8 cellular contexts compared by ENCODE assay signal in the genomic region with DNA sequence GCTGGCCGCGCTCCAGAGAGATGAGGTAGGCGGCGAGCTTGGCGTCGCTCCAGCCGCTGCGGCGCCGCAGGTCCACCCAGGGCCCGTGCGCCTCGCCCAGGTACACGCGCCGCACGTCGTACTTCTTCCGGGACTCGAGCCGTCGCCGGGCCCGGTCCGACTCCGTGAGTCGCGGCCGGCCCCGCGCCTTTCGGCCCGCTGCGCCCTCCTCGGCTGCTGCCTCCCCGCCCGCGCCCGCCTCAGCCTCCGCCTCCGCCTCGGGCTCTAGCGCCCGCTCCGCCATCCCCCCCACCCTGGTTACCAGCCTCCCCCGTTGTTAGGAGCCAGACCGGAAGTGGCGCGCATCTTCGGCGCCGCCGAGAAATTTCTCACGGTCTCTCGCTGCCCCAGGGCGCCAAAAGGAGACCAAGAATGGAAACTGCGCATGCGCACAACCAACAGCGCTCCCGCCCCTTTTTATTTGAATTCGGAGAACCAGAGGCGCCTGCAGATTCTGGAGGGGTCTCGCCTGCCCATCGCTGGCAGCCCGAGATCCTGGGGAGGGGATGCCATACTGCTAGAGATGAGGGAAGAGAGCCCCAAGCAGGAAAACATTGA. TPM values are rescaled to one million over a fixed set of nuclear protein-coding genes. Genes with fewer than 3 reads are reported as not detected.
A peak's percentile ranks its signal among the peaks of the same experiment; 100 is the strongest.
DNase-seq lines count a peak whose midpoint lies in the region; ATAC-seq and TF ChIP-seq lines count a peak whose summit lies in the region.

ZNF653 (minus strand) TSS at position 336 of the 597 bp plus-strand sequence; CDS start at position 283, 53 bp downstream.

- POLR2A ChIA-PET in activated CD4-positive, alpha-beta memory T cell treated with anti-CD3 and anti-CD28 coated beads for 36 hours (lab: Charles Lee): interaction anchor here (0.5 to 1.0 kb wide), 2 partner anchors 128 to 131 kb away, joined by 3 read pairs; partner anchors contain the start of gene SWSAP1

- peaks cover 8% of the 10 kb centered on the region for H3K36me3 Mint-ChIP-seq in CD4-positive, CD25-positive, alpha-beta regulatory T cell
- peaks cover 2% of the 10 kb centered on the region for H3K36me3 Mint-ChIP-seq in activated CD4-positive, alpha-beta memory T cell treated with anti-CD3 and anti-CD28 coated beads for 36 hours

- no peaks in the 10 kb centered on the region for H3K36me3 ChIP-seq in CD4-positive, CD25-positive, alpha-beta regulatory T cell (ENCODE audit: control insufficient read depth, insufficient read depth, low read length)
- H3K36me3 ChIP-seq in lower lobe of right lung: no peaks in the 10 kb centered on the region

- peak within 1 kb of the TSS; percentile 98 for H3K27ac ChIP-seq in CD4-positive, CD25-positive, alpha-beta regulatory T cell (ENCODE audit: insufficient read depth, low read length, poor library complexity, severe bottlenecking)
- H3K27ac ChIP-seq in dorsolateral prefrontal cortex (peak within 1 kb of the TSS; percentile 66 to 98 (median 95)), lower lobe of right lung (peak within 1 kb of the TSS; percentile 96)

- H3K9me3 Mint-ChIP-seq in CD4-positive, CD25-positive, alpha-beta regulatory T cell: no peaks in the 10 kb centered on the region
- no peaks in the 10 kb centered on the region for H3K9me3 Mint-ChIP-seq in activated CD4-positive, alpha-beta memory T cell treated with anti-CD3 and anti-CD28 coated beads for 36 hours

- H3K4me3 ChIP-seq in CD4-positive, CD25-positive, alpha-beta regulatory T cell (ENCODE audit: low read depth, low read length): peak within 1 kb of the TSS; percentile 66
- H3K4me3 ChIP-seq in dorsolateral prefrontal cortex: peak within 1 kb of the TSS; percentile 61 to 99 (median 89)
- peak within 1 kb of the TSS; percentile 91 for H3K4me3 ChIP-seq in lower lobe of right lung

- H3K27ac Mint-ChIP-seq in CD4-positive, CD25-positive, alpha-beta regulatory T cell: peak within 1 kb of the TSS; percentile 89 to 97 (median 95)
- H3K27ac Mint-ChIP-seq in activated CD4-positive, alpha-beta memory T cell treated with anti-CD3 and anti-CD28 coated beads for 36 hours: peak within 1 kb of the TSS; percentile 90

- H3K27me3 ChIP-seq in CD4-positive, CD25-positive, alpha-beta regulatory T cell (ENCODE audit: control insufficient read depth, insufficient read depth, low read length): no peaks in the 10 kb centered on the region
- H3K27me3 ChIP-seq in dorsolateral prefrontal cortex: no peaks in the 10 kb centered on the region
- no peaks in the 10 kb centered on the region for H3K27me3 ChIP-seq in lower lobe of right lung (ENCODE audit: low read depth)

- peak; percentile 90 to 96 (median 95) for DNase-seq in CD4-positive, CD25-positive, alpha-beta regulatory T cell
- peak; percentile 96 for DNase-seq in NCI-H82 (lab: John Stamatoyannopoulos, UW)
- peak; percentile 97 for DNase-seq in activated CD4-positive, alpha-beta memory T cell treated with anti-CD3 and anti-CD28 coated beads for 36 hours
- peak; percentile 81 to 91 (median 88) for DNase-seq in dorsolateral prefrontal cortex
- DNase-seq in lower lobe of right lung: peak; percentile 94
- DNase-seq in stimulated activated CD4-positive, alpha-beta T cell treated with anti-CD3 and anti-CD28 coated beads, TNF-alpha, amount 100 ng/mL, for 1 hour (ENCODE audit: low read depth in 3 of 3, low spot score in 1 of 3): peak; percentile 88 to 94 (median 92)

- intact Hi-C loops in activated CD4-positive, alpha-beta memory T cell treated with anti-CD3 and anti-CD28 coated beads for 36 hours (cut with micrococcal nuclease): loop anchor here (1.0 kb wide), 3 partner anchors 24 to 130 kb away; partner anchors contain the start of genes ECSIT and ELOF1
- intact Hi-C loops in dorsolateral prefrontal cortex (cut with DNase I): loop anchor here (2.0 to 5.0 kb wide), 2 partner anchors 23 to 52 kb away; partner anchors contain the start of genes ECSIT (in 1 of the 2) and ELOF1 (in 1 of the 2)
- intact Hi-C loops in lower lobe of right lung (cut with DNase I): no loop called here

- H3K4me3 Mint-ChIP-seq in CD4-positive, CD25-positive, alpha-beta regulatory T cell: peak within 1 kb of the TSS; percentile 89 to 98 (median 93)
- H3K4me3 Mint-ChIP-seq in activated CD4-positive, alpha-beta memory T cell treated with anti-CD3 and anti-CD28 coated beads for 36 hours: peak within 1 kb of the TSS; percentile 83

- CTCF ChIA-PET in activated CD4-positive, alpha-beta memory T cell treated with anti-CD3 and anti-CD28 coated beads for 36 hours (lab: Charles Lee): interaction anchor here (0.6 to 1.7 kb wide), 2 partner anchors 31 to 83 kb away, joined by 4 to 7 read pairs; no protein-coding TSS in a partner anchor

- TF ChIP-seq CTCF in dorsolateral prefrontal cortex (IDR thresholded peaks at IDR 0.05 in 54 of 56, conservative IDR thresholded peaks at IDR 0.05 in 2 of 56; ENCODE audit: low read depth in 1 of 56, partially characterized antibody in 56 of 56) (peak in 13 of 56 donors; percentile 10 to 37 (median 21)), lower lobe of right lung (IDR thresholded peaks at IDR 0.05) (no peak)

- peaks cover 5% of the 10 kb centered on the region for H3K27me3 Mint-ChIP-seq in CD4-positive, CD25-positive, alpha-beta regulatory T cell
- no peaks in the 10 kb centered on the region for H3K27me3 Mint-ChIP-seq in activated CD4-positive, alpha-beta memory T cell treated with anti-CD3 and anti-CD28 coated beads for 36 hours

- peaks cover 16% of the 10 kb centered on the region for H3K4me1 ChIP-seq in CD4-positive, CD25-positive, alpha-beta regulatory T cell (ENCODE audit: control insufficient read depth, insufficient read depth, low read length, poor library complexity, severe bottlenecking)
- H3K4me1 ChIP-seq in lower lobe of right lung: peaks cover 9% of the 10 kb centered on the region

- H3K4me1 Mint-ChIP-seq in CD4-positive, CD25-positive, alpha-beta regulatory T cell: peaks cover 3 to 26% (median 17%) of the 10 kb centered on the region in 4 donors
- peaks cover 14% of the 10 kb centered on the region for H3K4me1 Mint-ChIP-seq in activated CD4-positive, alpha-beta memory T cell treated with anti-CD3 and anti-CD28 coated beads for 36 hours (ENCODE audit: low read depth)

- no peaks in the 10 kb centered on the region for H3K9me3 ChIP-seq in CD4-positive, CD25-positive, alpha-beta regulatory T cell (ENCODE audit: control insufficient read depth in 2 of 2, low read length in 2 of 2)
- no peaks in the 10 kb centered on the region for H3K9me3 ChIP-seq in lower lobe of right lung

- ATAC-seq in CD4-positive, CD25-positive, alpha-beta regulatory T cell (ENCODE audit: low read depth in 2 of 2): peak; percentile 56 to 57
- ATAC-seq in GM19438 (IDR thresholded peaks at IDR 0.05; ENCODE audit: low read depth, unreplicated experiment) (peak; percentile 55), HG03571 (IDR thresholded peaks at IDR 0.05; ENCODE audit: unreplicated experiment) (peak; percentile 30), lower lobe of right lung (peak; percentile 93)

RNA-seq across cellular contexts. Expression of gene ZNF653, which starts in this region (rescaled TPM):
- total RNA-seq in CD4-positive, CD25-positive, alpha-beta regulatory T cell: 12.2 TPM
- 1 to 10 TPM; 1.3 to 2.9 (median 2.6) TPM for polyA plus RNA-seq in CD4-positive, CD25-positive, alpha-beta regulatory T cell
- total RNA-seq in activated CD4-positive, alpha-beta memory T cell treated with anti-CD3 and anti-CD28 coated beads for 36 hours: 10 to 100 TPM in 1 of 2 experiments, 1 to 10 TPM in 1; 8.4 to 10.3 TPM
- total RNA-seq in dorsolateral prefrontal cortex (10 to 100 TPM; 10.4 to 33.2 (median 19.5) TPM), lower lobe of right lung (9.2 TPM)

Comparison
In these comparisons a context has a peak if more than half of its experiments do, and no peak if none do; other contexts are left out.
1. Peak in every context shown above with its lines: DNase-seq, ATAC-seq, H3K4me3 ChIP-seq and H3K27ac ChIP-seq.
2. ATAC-seq: peak in every context shown above with its lines; median percentile 93 in lower lobe of right lung; 56 in CD4-positive, CD25-positive, alpha-beta regulatory T cell; 55 in GM19438; 30 in HG03571.